Comparison of ENCODE assay signal across 8 cellular contexts in the genomic region with DNA sequence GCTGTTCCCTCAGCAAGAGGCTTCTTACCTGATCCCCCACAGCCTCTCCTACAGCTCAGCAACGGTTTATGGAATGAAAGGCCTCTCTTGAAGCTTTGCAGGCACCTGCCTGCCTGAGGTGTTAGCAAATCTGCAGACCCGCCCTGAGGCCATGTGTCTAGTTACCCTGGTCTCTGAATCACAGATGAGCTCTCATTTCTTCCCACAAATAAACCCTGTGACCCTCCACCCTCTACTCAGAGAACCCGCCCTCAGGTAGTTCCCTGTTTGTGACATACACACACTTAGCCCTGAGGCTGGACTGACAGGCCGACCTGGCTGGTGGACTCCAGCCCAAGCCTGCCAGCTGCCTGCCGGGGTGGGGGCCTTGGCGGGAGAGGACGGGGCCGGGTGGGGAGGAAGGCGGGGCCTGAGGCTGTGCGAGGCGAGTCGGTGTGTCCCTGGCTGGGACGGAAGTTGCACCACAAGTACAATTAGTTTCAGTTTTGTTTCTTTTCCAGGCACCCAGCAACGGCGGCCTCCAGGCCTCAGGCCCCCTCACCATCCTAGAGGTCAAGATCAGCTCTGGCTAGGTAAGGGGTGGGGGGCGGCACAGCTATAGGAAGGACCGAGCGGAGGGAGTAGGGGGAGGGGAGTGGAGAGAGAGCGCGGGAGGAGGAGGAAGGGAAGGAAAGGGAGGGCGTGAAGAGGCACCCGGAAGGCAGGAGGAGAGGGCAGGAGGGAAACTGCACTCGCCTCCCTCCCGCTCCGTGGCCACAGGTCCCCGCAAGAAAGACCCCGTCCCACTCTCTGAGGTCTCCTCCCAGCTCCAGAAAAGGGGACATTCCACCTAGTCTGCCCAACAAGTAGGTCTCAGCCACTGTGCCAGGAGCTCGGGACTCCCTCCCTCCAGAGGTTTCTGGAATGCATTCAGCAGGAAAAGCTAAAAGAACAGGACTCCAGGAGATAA. TPM values are rescaled to one million over a fixed set of nuclear protein-coding genes. Genes with fewer than 3 reads are reported as not detected.
DNase-seq lines count a peak whose midpoint lies in the region; ATAC-seq and TF ChIP-seq lines count a peak whose summit lies in the region.

TRIM56 (plus strand) TSS at position 482 of the 949 bp plus-strand sequence. CDS start 1,832 bp downstream, outside the sequence.

- H3K27ac ChIP-seq in SU-DHL-6 (ENCODE audit: low read depth, low read length) (peak within 1 kb of the TSS; percentile 67), cardiac muscle cell (peak within 1 kb of the TSS; percentile 89)

- H3K9me2 ChIP-seq in SU-DHL-6 (replicated peaks; ENCODE audit: insufficient read depth, low read length) = no peaks in the 10 kb centered on the region

- peaks cover 16% of the 10 kb centered on the region for H3K79me2 ChIP-seq in SU-DHL-6 (ENCODE audit: insufficient read depth, low read length)

- peak within 1 kb of the TSS; percentile 83 for H3K9ac ChIP-seq in SU-DHL-6 (ENCODE audit: low read length)

- H3K4me3 Mint-ChIP-seq in activated naive CD8-positive, alpha-beta T cell treated with anti-CD3 and anti-CD28 coated beads, Interleukin-2, amount 10 ng/mL, durations not matched to agents 7 days and 5 days = peak within 1 kb of the TSS; percentile 99
- peak within 1 kb of the TSS; percentile 93 for H3K4me3 Mint-ChIP-seq in type B pancreatic cell

- H3F3A ChIP-seq in SU-DHL-6 (ENCODE audit: insufficient read depth) = no peaks in the 10 kb centered on the region; the same call in 1 of the 2 replicates

- H3K4me1 Mint-ChIP-seq in activated naive CD8-positive, alpha-beta T cell treated with anti-CD3 and anti-CD28 coated beads, Interleukin-2, amount 10 ng/mL, durations not matched to agents 7 days and 5 days = peaks cover 16% of the 10 kb centered on the region
- peaks cover 12% of the 10 kb centered on the region for H3K4me1 Mint-ChIP-seq in type B pancreatic cell (ENCODE audit: unreplicated experiment)

- intact Hi-C loops in posterior vena cava (cut with DNase I) = loop anchor here in 1 of 2 donors (5.0 to 10.0 kb wide), 2 partner anchors 52 to 110 kb away; no protein-coding TSS in a partner anchor

- peaks cover 5% of the 10 kb centered on the region for H3K27me3 Mint-ChIP-seq in activated naive CD8-positive, alpha-beta T cell treated with anti-CD3 and anti-CD28 coated beads, Interleukin-2, amount 10 ng/mL, durations not matched to agents 7 days and 5 days
- no peaks in the 10 kb centered on the region for H3K27me3 Mint-ChIP-seq in type B pancreatic cell

- H3K27me3 ChIP-seq in MG63 (no peaks in the 10 kb centered on the region), SU-DHL-6 (ENCODE audit: low read length) (no peaks in the 10 kb centered on the region), cardiac muscle cell (peaks cover 2% of the 10 kb centered on the region)

- DNase-seq in EH (ENCODE audit: low read depth) = peak; percentile 82
- peak; percentile 34 for DNase-seq in GOT3 (lab: John Stamatoyannopoulos, UW)
- DNase-seq in MG63 = peak; percentile 86
- peak; percentile 84 for DNase-seq in activated naive CD8-positive, alpha-beta T cell treated with anti-CD3 and anti-CD28 coated beads, Interleukin-2, amount 10 ng/mL, durations not matched to agents 7 days and 5 days
- peak; percentile 81 to 89 for DNase-seq in cardiac muscle cell (ENCODE audit: low read depth in 1 of 2, low spot score in 1 of 2)
- peak; percentile 95 for DNase-seq in posterior vena cava (ENCODE audit: low spot score)
- peak; percentile 78 for DNase-seq in type B pancreatic cell (ENCODE audit: extremely low spot score, unreplicated experiment)

- no peaks in the 10 kb centered on the region for H3K4me1 ChIP-seq in cardiac muscle cell (ENCODE audit: low read depth)

- peaks cover 14% of the 10 kb centered on the region for H3K36me3 Mint-ChIP-seq in activated naive CD8-positive, alpha-beta T cell treated with anti-CD3 and anti-CD28 coated beads, Interleukin-2, amount 10 ng/mL, durations not matched to agents 7 days and 5 days
- peaks cover 4% of the 10 kb centered on the region for H3K36me3 Mint-ChIP-seq in type B pancreatic cell

- H3K9me3 Mint-ChIP-seq in activated naive CD8-positive, alpha-beta T cell treated with anti-CD3 and anti-CD28 coated beads, Interleukin-2, amount 10 ng/mL, durations not matched to agents 7 days and 5 days = no peaks in the 10 kb centered on the region
- no peaks in the 10 kb centered on the region for H3K9me3 Mint-ChIP-seq in type B pancreatic cell

- peaks cover 2% of the 10 kb centered on the region; the same call in 1 of the 2 replicates for H3K36me3 ChIP-seq in MG63
- H3K36me3 ChIP-seq in SU-DHL-6 (ENCODE audit: low read length) = no peaks in the 10 kb centered on the region
- no peaks in the 10 kb centered on the region for H3K36me3 ChIP-seq in cardiac muscle cell

- peak within 1 kb of the TSS; percentile 100 for H3K27ac Mint-ChIP-seq in activated naive CD8-positive, alpha-beta T cell treated with anti-CD3 and anti-CD28 coated beads, Interleukin-2, amount 10 ng/mL, durations not matched to agents 7 days and 5 days
- peak within 1 kb of the TSS; percentile 95 for H3K27ac Mint-ChIP-seq in type B pancreatic cell

- H3K9me3 ChIP-seq in MG63 (no peaks in the 10 kb centered on the region), SU-DHL-6 (ENCODE audit: insufficient read depth, low read length) (no peaks in the 10 kb centered on the region), cardiac muscle cell (ENCODE audit: low read depth) (no peaks in the 10 kb centered on the region)

- H2AFZ ChIP-seq in SU-DHL-6 (ENCODE audit: low read depth, low read length, severe bottlenecking) = peak within 1 kb of the TSS; percentile 87

- H4K20me1 ChIP-seq in SU-DHL-6 (ENCODE audit: low read depth, low read length) = no peaks in the 10 kb centered on the region

- H3K4me3 ChIP-seq in MG63 = peak within 1 kb of the TSS; percentile 66
- H3K4me3 ChIP-seq in SU-DHL-6 (ENCODE audit: insufficient read depth, low read length, poor library complexity, severe bottlenecking) = peak within 1 kb of the TSS; percentile 90
- peak within 1 kb of the TSS; percentile 64 for H3K4me3 ChIP-seq in cardiac muscle cell

- ATAC-seq in activated naive CD8-positive, alpha-beta T cell treated with anti-CD3 and anti-CD28 coated beads, Interleukin-2, amount 10 ng/mL, durations not matched to agents 7 days and 5 days (ENCODE audit: low read depth) = peak; percentile 93

- peak within 1 kb of the TSS; percentile 91 for H3K4me2 ChIP-seq in SU-DHL-6 (ENCODE audit: low read depth, low read length, poor library complexity, severe bottlenecking)

- TF ChIP-seq CTCF in SU-DHL-6 (IDR thresholded peaks at IDR 0.05; ENCODE audit: insufficient read depth, low read length, poor library complexity, severe bottlenecking) (no peak), cardiac muscle cell (IDR thresholded peaks at IDR 0.05; ENCODE audit: low read depth, low read length) (no peak), type B pancreatic cell (conservative IDR thresholded peaks at IDR 0.05) (no peak)

- POLR2A ChIA-PET in activated naive CD8-positive, alpha-beta T cell treated with anti-CD3 and anti-CD28 coated beads, Interleukin-2, amount 10 ng/mL, durations not matched to agents 7 days and 5 days (lab: Charles Lee) = interaction anchor here (0.5 to 2.1 kb wide), 16 partner anchors 11 to 885 kb away, joined by 3 to 24 read pairs (median 4); partner anchors contain the start of genes MUC17, PLOD3, SERPINE1 and SRRT

RNA-seq across cellular contexts. Expression of gene TRIM56, which starts in this region (rescaled TPM):
- 2.3 and 25.4 TPM in 2 replicates for total RNA-seq in MG63 (2014; rRNA removed; shearing (Covaris generic); ENCODE audit: low replicate concordance)
- total RNA-seq in activated naive CD8-positive, alpha-beta T cell treated with anti-CD3 and anti-CD28 coated beads, Interleukin-2, amount 10 ng/mL, durations not matched to agents 7 days and 5 days = 10 to 100 TPM; 77.4 to 77.8 TPM
- 5.7 and 12.9 TPM in 2 replicates for total RNA-seq in cardiac muscle cell
- 11.6 and 18.5 TPM in 2 replicates for polyA plus RNA-seq in cardiac muscle cell
- 10 to 100 TPM; 33.0 to 38.2 TPM for total RNA-seq in posterior vena cava
- total RNA-seq in type B pancreatic cell (ENCODE audit: low replicate concordance) = 22.2 and 40.1 TPM in 2 replicates

Comparison
In these comparisons a context has a peak if more than half of its experiments do, and no peak if none do; other contexts are left out.
1. Peak in every context shown above with its lines: DNase-seq, ATAC-seq, H3K4me3 ChIP-seq and H3K27ac ChIP-seq.
2. DNase-seq: peak in every context shown above with its lines; median percentile 95 in posterior vena cava; 86 in MG63; 85 in cardiac muscle cell; 84 in activated naive CD8-positive, alpha-beta T cell treated with anti-CD3 and anti-CD28 coated beads, Interleukin-2, amount 10 ng/mL, durations not matched to agents 7 days and 5 days; 82 in EH; 78 in type B pancreatic cell; 34 in GOT3.